11 cellular contexts compared by ENCODE assay signal in genomic region chr3:38151667-38152265, GRCh38. TPM values are rescaled to one million over a fixed set of nuclear protein-coding genes. Genes with fewer than 3 reads are reported as not detected.
DNase-seq lines count a peak whose midpoint lies in the region; ATAC-seq and TF ChIP-seq lines count a peak whose summit lies in the region.
"Had no signal": no experiment of that assay in that cellular context is flagged by ENCODE, and none has a peak within 500 bp of the region (broad histone marks: within the 10 kb centered on the region; RNA-seq: fewer than 3 reads in every experiment).

No MANE protein-coding gene starts in this region.

- no peak overlapping the region for H3K4me3 Mint-ChIP-seq in activated T-cell treated with anti-CD3 and anti-CD28 coated beads, Interleukin-2, amount 50 U/mL, for 4 hours
- H3K4me3 Mint-ChIP-seq in activated T-cell treated with anti-CD3 and anti-CD28 coated beads, Interleukin-2, amount 50 U/mL, for 24 hours = no peak overlapping the region
- H3K4me3 Mint-ChIP-seq in stimulated activated naive CD8-positive, alpha-beta T cell treated with anti-CD3 and anti-CD28 coated beads, Interleukin-15, amount 100 ng/mL, for 72 hours = no peak overlapping the region

- ATAC-seq in activated T-cell treated with anti-CD3 and anti-CD28 coated beads, Interleukin-2, amount 50 U/mL, for 4 hours = peak; percentile 27 to 55
- peak; percentile 73 for ATAC-seq in stimulated activated naive CD8-positive, alpha-beta T cell treated with anti-CD3 and anti-CD28 coated beads, Interleukin-15, amount 100 ng/mL, for 72 hours
- ATAC-seq in HG03457 (IDR thresholded peaks at IDR 0.05; ENCODE audit: unreplicated experiment) = no peak

- H3K9me3 Mint-ChIP-seq in activated T-cell treated with anti-CD3 and anti-CD28 coated beads, Interleukin-2, amount 50 U/mL, for 4 hours = peaks cover 11% of the 10 kb centered on the region
- peaks cover 12% of the 10 kb centered on the region for H3K9me3 Mint-ChIP-seq in activated T-cell treated with anti-CD3 and anti-CD28 coated beads, Interleukin-2, amount 50 U/mL, for 24 hours
- peaks cover 3 to 4% of the 10 kb centered on the region in 2 donors for H3K9me3 Mint-ChIP-seq in stimulated activated naive CD8-positive, alpha-beta T cell treated with anti-CD3 and anti-CD28 coated beads, Interleukin-15, amount 100 ng/mL, for 72 hours

- no peaks in the 10 kb centered on the region for H3K36me3 Mint-ChIP-seq in activated T-cell treated with anti-CD3 and anti-CD28 coated beads, Interleukin-2, amount 50 U/mL, for 4 hours (ENCODE audit: insufficient read depth)
- H3K36me3 Mint-ChIP-seq in activated T-cell treated with anti-CD3 and anti-CD28 coated beads, Interleukin-2, amount 50 U/mL, for 24 hours (ENCODE audit: low read depth) = peaks cover 3% of the 10 kb centered on the region

- no peak overlapping the region for H3K27ac Mint-ChIP-seq in activated T-cell treated with anti-CD3 and anti-CD28 coated beads, Interleukin-2, amount 50 U/mL, for 24 hours
- H3K27ac Mint-ChIP-seq in stimulated activated naive CD8-positive, alpha-beta T cell treated with anti-CD3 and anti-CD28 coated beads, Interleukin-15, amount 100 ng/mL, for 72 hours = no peak overlapping the region

- peaks cover 49% of the 10 kb centered on the region for H3K4me1 Mint-ChIP-seq in activated T-cell treated with anti-CD3 and anti-CD28 coated beads, Interleukin-2, amount 50 U/mL, for 4 hours (ENCODE audit: low read depth)
- H3K4me1 Mint-ChIP-seq in activated T-cell treated with anti-CD3 and anti-CD28 coated beads, Interleukin-2, amount 50 U/mL, for 24 hours (ENCODE audit: low read depth) = peaks cover 53% of the 10 kb centered on the region
- H3K4me1 Mint-ChIP-seq in stimulated activated naive CD8-positive, alpha-beta T cell treated with anti-CD3 and anti-CD28 coated beads, Interleukin-15, amount 100 ng/mL, for 72 hours = peaks cover 53% of the 10 kb centered on the region

- DNase-seq in activated T-cell treated with anti-CD3 and anti-CD28 coated beads, Interleukin-2, amount 50 U/mL, for 4 hours = no peak
- DNase-seq in activated T-cell treated with anti-CD3 and anti-CD28 coated beads, Interleukin-2, amount 50 U/mL, for 24 hours = no peak
- DNase-seq in SW480 (ENCODE audit: low spot score) (peak; percentile 88), fibroblast of the aortic adventitia (ENCODE audit: low read depth) (peak; percentile 49), GM19238 (ENCODE audit: insufficient read length, low spot score) (no peak), NCI-H2227 treated with DMSO at 0.1 percent for 48 hours (lab: John Stamatoyannopoulos, UW) (no peak)
- no peak for DNase-seq in stimulated activated naive CD8-positive, alpha-beta T cell treated with anti-CD3 and anti-CD28 coated beads, Interleukin-15, amount 100 ng/mL, for 72 hours
- DNase-seq: adrenal gland, NCI-H2029 had no signal

- no peaks in the 10 kb centered on the region for H3K27me3 Mint-ChIP-seq in activated T-cell treated with anti-CD3 and anti-CD28 coated beads, Interleukin-2, amount 50 U/mL, for 4 hours (ENCODE audit: low read depth)
- no peaks in the 10 kb centered on the region for H3K27me3 Mint-ChIP-seq in activated T-cell treated with anti-CD3 and anti-CD28 coated beads, Interleukin-2, amount 50 U/mL, for 24 hours
- H3K27me3 Mint-ChIP-seq in stimulated activated naive CD8-positive, alpha-beta T cell treated with anti-CD3 and anti-CD28 coated beads, Interleukin-15, amount 100 ng/mL, for 72 hours = no peaks in the 10 kb centered on the region

- TF ChIP-seq CTCF in fibroblast of the aortic adventitia (IDR thresholded peaks at IDR 0.05; ENCODE audit: insufficient read depth, low read length) = no peak

- no peak overlapping the region for H3K4me3 ChIP-seq in fibroblast of the aortic adventitia (ENCODE audit: low read depth, low read length)
- H3K4me3 ChIP-seq: adrenal gland, vagina had no signal

RNA-seq across cellular contexts. Expression of gene MYD88, which starts 13.3 kb away (rescaled TPM):
- 10 to 100 TPM; 35.7 to 45.1 (median 37.7) TPM for total RNA-seq in activated T-cell treated with anti-CD3 and anti-CD28 coated beads, Interleukin-2, amount 50 U/mL, for 4 hours
- total RNA-seq in fibroblast of the aortic adventitia (ENCODE audit: low replicate concordance) = 8.3 and 20.7 TPM in 2 replicates

RNA-seq across cellular contexts. Expression of gene OXSR1, which starts 13.6 kb away (rescaled TPM):
- 10 to 100 TPM; 45.3 to 47.4 (median 45.5) TPM for total RNA-seq in activated T-cell treated with anti-CD3 and anti-CD28 coated beads, Interleukin-2, amount 50 U/mL, for 4 hours
- total RNA-seq in fibroblast of the aortic adventitia (ENCODE audit: low replicate concordance) = 36.2 and 38.0 TPM in 2 replicates

RNA-seq across cellular contexts. Expression of gene ACAA1, which starts 14.8 kb away (rescaled TPM):
- total RNA-seq in activated T-cell treated with anti-CD3 and anti-CD28 coated beads, Interleukin-2, amount 50 U/mL, for 4 hours = 10 to 100 TPM; 49.6 to 62.0 (median 60.0) TPM
- 20.6 and 40.9 TPM in 2 replicates for total RNA-seq in fibroblast of the aortic adventitia (ENCODE audit: low replicate concordance)

Comparison
In these comparisons a context has a peak if more than half of its experiments do, and no peak if none do; other contexts are left out.
1. DNase-seq: peak in SW480 (single experiment) and fibroblast of the aortic adventitia (single experiment); none in activated T-cell treated with anti-CD3 and anti-CD28 coated beads, Interleukin-2, amount 50 U/mL, for 4 hours (single experiment), activated T-cell treated with anti-CD3 and anti-CD28 coated beads, Interleukin-2, amount 50 U/mL, for 24 hours (single experiment), stimulated activated naive CD8-positive, alpha-beta T cell treated with anti-CD3 and anti-CD28 coated beads, Interleukin-15, amount 100 ng/mL, for 72 hours (0 of 2), GM19238 (single experiment) and NCI-H2227 treated with DMSO at 0.1 percent for 48 hours (single experiment).